Comparison of ENCODE assay signal across 12 cellular contexts in genomic region chr22:34055525-34056200, GRCh38.
A peak's percentile ranks its signal among the peaks of the same experiment; 100 is the strongest.
DNase-seq lines count a peak whose midpoint lies in the region; ATAC-seq and TF ChIP-seq lines count a peak whose summit lies in the region.
"Had no signal": no experiment of that assay in that cellular context is flagged by ENCODE, and none has a peak within 500 bp of the region (broad histone marks: within the 10 kb centered on the region; RNA-seq: fewer than 3 reads in every experiment).

No MANE protein-coding gene starts in this region.

- H3K36me3 ChIP-seq in esophagus muscularis mucosa: no peaks in the 10 kb centered on the region
- H3K36me3 ChIP-seq: upper lobe of right lung had no signal

- H3K4me1 ChIP-seq in esophagus muscularis mucosa: no peaks in the 10 kb centered on the region
- H3K4me1 ChIP-seq: upper lobe of right lung had no signal

- no peak for TF ChIP-seq EP300 in esophagus muscularis mucosa (IDR thresholded peaks at IDR 0.05)

- no peak for ATAC-seq in GM21825 (IDR thresholded peaks at IDR 0.05; ENCODE audit: unreplicated experiment)
- ATAC-seq: upper lobe of right lung had no signal

- 47% methylated on average over 3 of the region's 3 CpGs for WGBS in esophagus muscularis mucosa

- peaks cover 0 to 27% (median 14%) of the 10 kb centered on the region in 4 donors for H3K9me3 ChIP-seq in esophagus muscularis mucosa

- DNase-seq in A172 (ENCODE audit: low spot score) (peak; percentile 2), Daoy (ENCODE audit: low read depth) (peak; percentile 21), NCI-H526 (lab: John Stamatoyannopoulos, UW) (peak; percentile 46 to 69), esophagus muscularis mucosa (ENCODE audit: extremely low spot score) (peak; percentile 53), ureter (ENCODE audit: low spot score) (no peak), CD1c-positive myeloid dendritic cell (ENCODE audit: extremely low spot score) (no peak), occipital lobe (lab: John Stamatoyannopoulos, UW) (no peak)
- DNase-seq: activated CD8-positive, alpha-beta memory T cell treated with anti-CD3 and anti-CD28 coated beads for 24 hours; NCI-H69; stimulated activated CD4-positive, alpha-beta T cell treated with anti-CD3 and anti-CD28 coated beads, Interleukin-4, amount 100 ng/mL, for 1 hour; upper lobe of right lung had no signal

- TF ChIP-seq CTCF in esophagus muscularis mucosa (IDR thresholded peaks at IDR 0.05): no peak

- peaks cover 0 to 5% (median 0%) of the 10 kb centered on the region in 4 donors for H3K27me3 ChIP-seq in esophagus muscularis mucosa
- H3K27me3 ChIP-seq: upper lobe of right lung had no signal

- no peak overlapping the region for H3K27ac ChIP-seq in esophagus muscularis mucosa (replicated peaks in 1 of 4)
- H3K27ac ChIP-seq: upper lobe of right lung had no signal

- intact Hi-C loops in esophagus muscularis mucosa (cut with DNase I): no loop called here

- H3K4me3 ChIP-seq in esophagus muscularis mucosa: no peak overlapping the region
- H3K4me3 ChIP-seq: upper lobe of right lung had no signal

- no peak for TF ChIP-seq POLR2A in esophagus muscularis mucosa (IDR thresholded peaks at IDR 0.05; ENCODE audit: low read depth)

Comparison
In these comparisons a context has a peak if more than half of its experiments do, and no peak if none do; other contexts are left out.
1. DNase-seq: peak in A172 (single experiment), Daoy (single experiment), NCI-H526 (2 of 2) and esophagus muscularis mucosa (single experiment); none in ureter (single experiment), CD1c-positive myeloid dendritic cell (single experiment) and occipital lobe (single experiment).